ENCODE assay signal across 1 cellular context in the genomic region with DNA sequence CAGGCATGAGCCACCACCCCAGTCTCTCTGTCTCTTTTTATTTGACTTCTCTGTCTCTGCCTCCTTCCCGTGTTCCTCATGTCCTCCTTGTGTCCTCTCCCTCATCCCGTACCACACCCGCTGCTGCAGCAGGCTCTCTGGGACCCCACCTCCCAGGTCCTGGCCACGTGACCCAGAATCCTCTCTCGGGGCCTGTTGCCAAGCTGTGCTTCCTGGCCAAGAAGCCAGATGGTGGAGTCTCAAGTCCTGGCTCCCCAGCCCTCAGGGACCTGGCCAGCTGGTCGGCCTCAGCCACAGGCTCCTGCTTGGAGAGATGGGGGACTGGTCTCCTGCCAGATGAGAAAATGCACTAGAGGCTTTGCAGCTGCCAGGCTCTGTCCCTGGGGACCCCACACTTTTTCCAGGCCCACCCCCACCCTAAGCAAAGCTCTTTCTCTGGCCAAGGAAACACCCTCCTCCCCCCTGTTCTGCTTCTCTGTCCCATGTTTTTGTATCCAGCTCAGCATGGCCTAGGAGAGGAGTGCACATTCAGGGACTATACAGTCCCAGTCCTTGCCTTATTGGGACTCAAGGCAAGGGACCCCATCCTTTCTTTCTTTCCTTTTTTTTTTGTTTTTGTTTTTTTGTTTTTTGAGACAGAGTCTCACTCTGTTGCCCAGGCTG.
TF ChIP-seq lines count a peak whose summit lies in the region.

No MANE protein-coding gene starts in this region.

TF ChIP-seq in HEK293, 187 proteins besides CTCF, POLR2A, EP300 and RAD21:
- TF ChIP-seq KLF1 (tag by site-specific recombination; IDR thresholded peaks at IDR 0.05) (peak; percentile 85), ZFP41 (tag by site-specific recombination; IDR thresholded peaks at IDR 0.05; ENCODE audit: borderline replicate concordance) (no peak)
